12 cellular contexts compared by ENCODE assay signal in genomic region chr3:116339441-116340028, GRCh38.
DNase-seq lines count a peak whose midpoint lies in the region; ATAC-seq and TF ChIP-seq lines count a peak whose summit lies in the region.
"Had no signal": no experiment of that assay in that cellular context is flagged by ENCODE, and none has a peak within 500 bp of the region (broad histone marks: within the 10 kb centered on the region; RNA-seq: fewer than 3 reads in every experiment).

No MANE protein-coding gene starts in this region.

- DNase-seq in A673 (ENCODE audit: low spot score) (peak; percentile 65), MG63 (peak; percentile 71), colonic mucosa (peak; percentile 24), left colon (peak; percentile 11 to 24), 8988T (no peak), germinal center (ENCODE audit: low spot score) (no peak)
- DNase-seq: activated CD4-positive, alpha-beta T cell treated with anti-CD3 and anti-CD28 coated beads, Interleukin-2, amount 10 ng/mL, durations not matched to agents 7 days and 5 days; stimulated activated CD4-positive, alpha-beta T cell treated with anti-CD3 and anti-CD28 coated beads, Interleukin-15, amount 100 ng/mL, for 24 hours had no signal

- H3K27ac ChIP-seq in A673 (ENCODE audit: low read depth, low read length, poor library complexity, severe bottlenecking) = peak overlapping the region; percentile 14
- H3K27ac ChIP-seq in colonic mucosa = no peak overlapping the region
- H3K27ac ChIP-seq: KMS-11 had no signal

- H3K27me3 ChIP-seq in A673 (replicated peaks; ENCODE audit: insufficient read depth, low read depth, low read length, poor library complexity) (no peaks in the 10 kb centered on the region), MG63 (no peaks in the 10 kb centered on the region), colonic mucosa (no peaks in the 10 kb centered on the region)

- CTCF ChIA-PET in A673 (lab: Charles Lee) = no interaction called here

- intact Hi-C loops in A673 (cut with micrococcal nuclease; ENCODE audit: unreplicated experiment) (loop anchor here (5.0 kb wide), 1 partner anchor 197 kb away; no protein-coding TSS in a partner anchor), colonic mucosa (cut with DNase I) (no loop called here), left colon (cut with DNase I, micrococcal nuclease) (no loop called here)

- no TSS peak for BruUV-seq in A673 (replicated peaks; lab: Mats Ljungman, UMichigan)

- H3K4me1 ChIP-seq in A673 (ENCODE audit: insufficient read depth, low read length, poor library complexity, severe bottlenecking) (peaks cover 26% of the 10 kb centered on the region), colonic mucosa (no peaks in the 10 kb centered on the region)

- H3K9me3 ChIP-seq in A673 (ENCODE audit: low read depth, low read length, poor library complexity, severe bottlenecking) (no peaks in the 10 kb centered on the region), MG63 (no peaks in the 10 kb centered on the region), colonic mucosa (no peaks in the 10 kb centered on the region)

- H3K36me3 ChIP-seq in A673 (ENCODE audit: insufficient read depth, low read length, poor library complexity, severe bottlenecking) (no peaks in the 10 kb centered on the region), MG63 (no peaks in the 10 kb centered on the region), colonic mucosa (no peaks in the 10 kb centered on the region)

- ATAC-seq in left colon (no peak), GM21528 (IDR thresholded peaks at IDR 0.05; ENCODE audit: low FRiP score, unreplicated experiment) (no peak), GM19328 (IDR thresholded peaks at IDR 0.05; ENCODE audit: unreplicated experiment) (no peak)
- ATAC-seq: esophagus mucosa had no signal

- H3K4me3 ChIP-seq in A673 (ENCODE audit: low read depth, low read length, poor library complexity, severe bottlenecking) (no peak overlapping the region), MG63 (no peak overlapping the region), colonic mucosa (no peak overlapping the region)

- no peak overlapping the region for H3K9ac ChIP-seq in colonic mucosa (ENCODE audit: low read depth in 2 of 2, low read length in 2 of 2)
- H3K9ac ChIP-seq: KMS-11 had no signal

- TF ChIP-seq CTCF in A673 (conservative IDR thresholded peaks at IDR 0.05; ENCODE audit: low read depth, low read length) = no peak
- TF ChIP-seq CTCF in colonic mucosa (IDR thresholded peaks at IDR 0.05) = no peak

- POLR2A ChIA-PET in A673 (lab: Charles Lee; ENCODE audit: low non-redundant PET) = no interaction called here

Comparison
In these comparisons a context has a peak if more than half of its experiments do, and no peak if none do; other contexts are left out.
1. DNase-seq: peak in A673 (single experiment), MG63 (single experiment), colonic mucosa (single experiment) and left colon (2 of 2); none in 8988T (single experiment) and germinal center (single experiment).